In genomic region chr9:123344273-123345096, GRCh38 we compare ENCODE assay signal across 22 cellular contexts. TPM values are rescaled to one million over a fixed set of nuclear protein-coding genes. Genes with fewer than 3 reads are reported as not detected.
DNase-seq lines count a peak whose midpoint lies in the region; ATAC-seq, FAIRE-seq and TF ChIP-seq lines count a peak whose summit lies in the region.
"Had no signal": no experiment of that assay in that cellular context is flagged by ENCODE, and none has a peak within 500 bp of the region (broad histone marks: within the 10 kb centered on the region; RNA-seq: fewer than 3 reads in every experiment).

No MANE protein-coding gene starts in this region.

- TF ChIP-seq EP300 in A549 (IDR thresholded peaks at IDR 0.05) = no peak

- DNase-seq in A549 (ENCODE audit: low read depth in 1 of 2, low spot score in 1 of 2) = no peak
- DNase-seq in GM12891 (ENCODE audit: insufficient read length, low spot score) = no peak
- DNase-seq in memory B cell (ENCODE audit: low spot score in 2 of 2) = no peak
- no peak for DNase-seq in GM19238 (ENCODE audit: insufficient read length, low spot score)
- no peak for DNase-seq in right atrium auricular region (ENCODE audit: low spot score)
- DNase-seq in NCI-H1048 (lab: John Stamatoyannopoulos, UW) = no peak
- DNase-seq: ACHN; CD4-positive, alpha-beta memory T cell; hippocampal formation; NCI-H774; stimulated activated CD4-positive, alpha-beta T cell treated with anti-CD3 and anti-CD28 coated beads, Interleukin-4, amount 100 ng/mL, for 1 hour had no signal

- H3K27ac Mint-ChIP-seq in memory B cell = peak overlapping the region; percentile 100
- H3K27ac Mint-ChIP-seq: activated T-helper 2 cell treated with anti-CD3 and anti-CD28 coated beads, Interferon-gamma antibody, Interleukin-2, Interleukin-4, amounts not matched to agents 10 μg/mL and 5 μg/mL and 100 μg/mL, durations not matched to agents 14 hours and 24 hours and 36 hours; CD4-positive, alpha-beta memory T cell; natural killer cell treated with Interleukin-12 subunit alpha and Interleukin-12 subunit beta and Interleukin-15 and Interleukin-18, amount 100 ng/mL, for 72 hours had no signal

- H3K9me3 Mint-ChIP-seq in memory B cell = no peaks in the 10 kb centered on the region
- H3K9me3 Mint-ChIP-seq: activated T-helper 2 cell treated with anti-CD3 and anti-CD28 coated beads, Interferon-gamma antibody, Interleukin-2, Interleukin-4, amounts not matched to agents 10 μg/mL and 5 μg/mL and 100 μg/mL, durations not matched to agents 14 hours and 24 hours and 36 hours; CD4-positive, alpha-beta memory T cell; GM23338; natural killer cell treated with Interleukin-12 subunit alpha and Interleukin-12 subunit beta and Interleukin-15 and Interleukin-18, amount 100 ng/mL, for 72 hours had no signal

- no peaks in the 10 kb centered on the region for H4K20me1 ChIP-seq in OCI-LY1 (ENCODE audit: insufficient read depth, low read length)

- H3K9me2 ChIP-seq in OCI-LY1 (ENCODE audit: low read depth, low read length) = no peaks in the 10 kb centered on the region

- H2AFZ ChIP-seq in OCI-LY1 (ENCODE audit: low read length) = no peak overlapping the region

- H3K9me3 ChIP-seq in A549 (no peaks in the 10 kb centered on the region), OCI-LY1 (ENCODE audit: low read length) (no peaks in the 10 kb centered on the region), right atrium auricular region (no peaks in the 10 kb centered on the region)
- H3K9me3 ChIP-seq: Peyer's patch had no signal

- no peaks in the 10 kb centered on the region for H3K27me3 Mint-ChIP-seq in memory B cell
- H3K27me3 Mint-ChIP-seq: CD4-positive, alpha-beta memory T cell had no signal

- no peak overlapping the region for H3K4me3 Mint-ChIP-seq in memory B cell
- H3K4me3 Mint-ChIP-seq: CD4-positive, alpha-beta memory T cell; GM23338; natural killer cell treated with Interleukin-12 subunit alpha and Interleukin-12 subunit beta and Interleukin-15 and Interleukin-18, amount 100 ng/mL, for 72 hours had no signal

- ATAC-seq in A549 = no peak
- no peak for ATAC-seq in memory B cell (ENCODE audit: low read depth)
- ATAC-seq in SK-N-SH treated with all-trans-retinoic acid at 6 μM for 48 hours = no peak
- ATAC-seq: GM23338; natural killer cell treated with Interleukin-12 subunit alpha and Interleukin-12 subunit beta and Interleukin-15 and Interleukin-18, amount 100 ng/mL, for 72 hours had no signal

- WGBS in A549 (ENCODE audit: missing lambda C conversion rate) = 84% methylated on average over 7 of the region's 8 CpGs

- H3K4me1 ChIP-seq in A549 (no peaks in the 10 kb centered on the region; the same call in 2 of the 3 replicates), OCI-LY1 (ENCODE audit: insufficient read depth, low read length, severe bottlenecking) (peaks cover 77% of the 10 kb centered on the region), right atrium auricular region (peaks cover 0 to 12% of the 10 kb centered on the region in 2 donors)
- H3K4me1 ChIP-seq: foreskin keratinocyte had no signal

- peaks cover 39% of the 10 kb centered on the region for H3K4me1 Mint-ChIP-seq in memory B cell

- TF ChIP-seq CTCF in A549 (IDR thresholded peaks at IDR 0.05) = no peak
- TF ChIP-seq CTCF in OCI-LY1 (IDR thresholded peaks at IDR 0.05; ENCODE audit: low read length) = no peak
- TF ChIP-seq CTCF in right atrium auricular region (IDR thresholded peaks at IDR 0.05) = no peak

- no peak overlapping the region for H3K4me3 ChIP-seq in A549
- no peak overlapping the region for H3K4me3 ChIP-seq in OCI-LY1 (ENCODE audit: low read depth, low read length, poor library complexity, severe bottlenecking)
- H3K4me3 ChIP-seq in right atrium auricular region = no peak overlapping the region
- H3K4me3 ChIP-seq: cardiac muscle cell, dorsolateral prefrontal cortex, GM23338, Peyer's patch had no signal

- POLR2A ChIA-PET in A549 (lab: Yijun Ruan, JAX) = no interaction called here

- CTCF ChIA-PET in A549 (lab: Yijun Ruan, JAX) = interaction anchor here (1.3 to 3.9 kb wide), 4 partner anchors 10 to 263 kb away, joined by 4 to 26 read pairs (median 16); no protein-coding TSS in a partner anchor

- H3K36me3 Mint-ChIP-seq in memory B cell = no peaks in the 10 kb centered on the region
- H3K36me3 Mint-ChIP-seq: CD4-positive, alpha-beta memory T cell; natural killer cell treated with Interleukin-12 subunit alpha and Interleukin-12 subunit beta and Interleukin-15 and Interleukin-18, amount 100 ng/mL, for 72 hours had no signal

- H3K4me2 ChIP-seq in A549 (no peak overlapping the region), OCI-LY1 (ENCODE audit: low read length) (peak overlapping the region; percentile 80)
- H3K4me2 ChIP-seq: GM23338 had no signal

- peaks cover 11% of the 10 kb centered on the region; the same call in 1 of the 2 replicates for H3F3A ChIP-seq in OCI-LY1 (ENCODE audit: insufficient read depth, low read length)

- TF ChIP-seq POLR2A in A549 (IDR thresholded peaks at IDR 0.05; ENCODE audit: low read length) (no peak), GM12891 (IDR thresholded peaks at IDR 0.05; ENCODE audit: low read depth, low read length) (no peak)

- H3K36me3 ChIP-seq in OCI-LY1 (ENCODE audit: insufficient read depth, low read length) (no peaks in the 10 kb centered on the region), right atrium auricular region (no peaks in the 10 kb centered on the region)
- H3K36me3 ChIP-seq: cardiac muscle cell, Peyer's patch had no signal

- H3K27me3 ChIP-seq in OCI-LY1 (ENCODE audit: insufficient read depth, low read length) (no peaks in the 10 kb centered on the region), right atrium auricular region (no peaks in the 10 kb centered on the region)
- H3K27me3 ChIP-seq: cardiac muscle cell, dorsolateral prefrontal cortex, Peyer's patch had no signal

- no peak for FAIRE-seq in A549 (lab: Jason Lieb, UNC)
- peak; percentile 57 for FAIRE-seq in GM12891 (lab: Jason Lieb, UNC)
- FAIRE-seq: keratinocyte had no signal

- H3K27ac ChIP-seq in A549 (no peak overlapping the region), OCI-LY1 (ENCODE audit: low read depth, low read length, poor library complexity, severe bottlenecking) (peak overlapping the region; percentile 100), right atrium auricular region (no peak overlapping the region)
- H3K27ac ChIP-seq: cardiac muscle cell, foreskin keratinocyte had no signal

- H3K9ac ChIP-seq in OCI-LY1 (ENCODE audit: low read length) = peak overlapping the region; percentile 63

- no peak for TF ChIP-seq RAD21 in A549 (conservative IDR thresholded peaks at IDR 0.05 in 1 of 2, IDR thresholded peaks at IDR 0.05 in 1 of 2)

- no peaks in the 10 kb centered on the region for H3K79me2 ChIP-seq in OCI-LY1 (ENCODE audit: insufficient read depth, low read length)

TF ChIP-seq in A549, 52 proteins besides CTCF, POLR2A, EP300 and RAD21:
- TF ChIP-seq ZFP36 (IDR thresholded peaks at IDR 0.05; ENCODE audit: borderline replicate concordance, partially characterized antibody) (peak; percentile 22), HOXB5 (CRISPR knock-in tag; IDR thresholded peaks at IDR 0.05) (no peak)
TF ChIP-seq in A549: peak in this region for 1.

TF ChIP-seq in GM12891, 5 proteins besides CTCF, POLR2A, EP300 and RAD21:
- TF ChIP-seq SPI1 (IDR thresholded peaks at IDR 0.05; ENCODE audit: low read depth, low read length) (peak; percentile 92), POLR2AphosphoS5 (IDR thresholded peaks at IDR 0.05; ENCODE audit: low read depth, low read length) (no peak)

TF ChIP-seq in SK-N-SH treated with all-trans-retinoic acid at 6 μM for 48 hours, 23 proteins besides CTCF, POLR2A, EP300 and RAD21 (continues in another document):
- no peak for TF ChIP-seq PPARA (CRISPR knock-in tag; IDR thresholded peaks at IDR 0.05; ENCODE audit: borderline replicate concordance)
- no peak for TF ChIP-seq GLIS3 (CRISPR knock-in tag; IDR thresholded peaks at IDR 0.05)
- TF ChIP-seq POU6F1 (CRISPR knock-in tag; IDR thresholded peaks at IDR 0.05; ENCODE audit: borderline replicate concordance, low read depth) = no peak
- no peak for TF ChIP-seq ZNF70 (CRISPR knock-in tag; IDR thresholded peaks at IDR 0.05)

RNA-seq across cellular contexts. Expression of gene CRB2, which starts 11.5 kb away (rescaled TPM):
- 0.01 TPM in 1 of 2 replicates, not detected in the other for polyA plus RNA-seq in A549 (2011; rRNA removed)
- 0.01 and 0.03 TPM in 2 replicates for polyA plus RNA-seq in A549 (2012; cell fraction: cytosol; rRNA removed)
- polyA plus RNA-seq in A549 (2012; cell fraction: nucleus; rRNA removed) = 0.12 and 0.17 TPM in 2 replicates
- 0.05 to 0.10 TPM (median 0.09 TPM) in 3 replicates for polyA plus RNA-seq in A549 (2017; fragmentation: RNase III; extraction: RNeasy Plus Mini Kit Qiagen cat#74134 plus additional on column Dnase treatment)
- not detected in 2 replicates for polyA minus RNA-seq in A549 (2011; rRNA and poly(A)+ RNA removed)
- polyA plus RNA-seq in GM12891 (2012; ENCODE audit: low read depth, missing spikeins) = 0.53 TPM
- total RNA-seq in right atrium auricular region = 1 to 10 TPM; 1.6 to 3.5 TPM
- total RNA-seq: activated T-helper 2 cell treated with anti-CD3 and anti-CD28 coated beads, Interferon-gamma antibody, Interleukin-2, Interleukin-4, amounts not matched to agents 10 μg/mL and 5 μg/mL and 100 μg/mL, durations not matched to agents 14 hours and 24 hours and 36 hours; CD4-positive, alpha-beta memory T cell; foreskin keratinocyte; HT1080; natural killer cell treated with Interleukin-12 subunit alpha and Interleukin-12 subunit beta and Interleukin-15 and Interleukin-18, amount 100 ng/mL, for 72 hours had no signal
- polyA plus RNA-seq: CD4-positive, alpha-beta memory T cell; foreskin keratinocyte; keratinocyte had no signal
